ENCODE assay signal across 18 cellular contexts in genomic region chr17:45090711-45091110, GRCh38. TPM values are rescaled to one million over a fixed set of nuclear protein-coding genes. Genes with fewer than 3 reads are reported as not detected.
DNase-seq lines count a peak whose midpoint lies in the region; ATAC-seq, FAIRE-seq and TF ChIP-seq lines count a peak whose summit lies in the region.
"Had no signal": no experiment of that assay in that cellular context is flagged by ENCODE, and none has a peak within 500 bp of the region (broad histone marks: within the 10 kb centered on the region; RNA-seq: fewer than 3 reads in every experiment).

No MANE protein-coding gene starts in this region.

- H2AFZ ChIP-seq in HepG2 (ENCODE audit: low read length): no peak overlapping the region

- peaks cover 77% of the 10 kb centered on the region for H3K36me3 Mint-ChIP-seq in effector memory CD8-positive, alpha-beta T cell (ENCODE audit: insufficient read depth)

- H3K23ac ChIP-seq in mesendoderm (ENCODE audit: low read length): no peak overlapping the region

- no peak overlapping the region for H2BK15ac ChIP-seq in mesendoderm (replicated peaks; ENCODE audit: low read depth)

- H3K4me2 ChIP-seq in HepG2 (ENCODE audit: low read depth, low read length): no peak overlapping the region
- H3K4me2 ChIP-seq in mesendoderm (ENCODE audit: low read length): no peak overlapping the region

- no peak overlapping the region for H2BK5ac ChIP-seq in mesendoderm (ENCODE audit: low read length)

- no peak overlapping the region for H4K5ac ChIP-seq in mesendoderm (ENCODE audit: low read length)

- peaks cover 4% of the 10 kb centered on the region for H3K79me1 ChIP-seq in mesendoderm (ENCODE audit: low read length)

- TF ChIP-seq EP300 in HepG2 (IDR thresholded peaks at IDR 0.05; ENCODE audit: low read depth in 2 of 2, low read length in 2 of 2): no peak
- TF ChIP-seq EP300 in HepG2 (CRISPR knock-in tag; IDR thresholded peaks at IDR 0.05; ENCODE audit: borderline replicate concordance): no peak

- no TSS peak for BruUV-seq in HepG2 (replicated peaks; lab: Mats Ljungman, UMichigan)

- intact Hi-C loops in HepG2 (cut with micrococcal nuclease; ENCODE audit: unreplicated experiment) (loop anchor here (10.0 kb wide), 1 partner anchor 186 kb away; a partner anchor contains a TSS), right lobe of liver (cut with DNase I) (no loop called here), aorta (cut with DNase I) (no loop called here)

- ATAC-seq in HepG2 (no peak), right lobe of liver (no peak), aorta (ENCODE audit: low FRiP score) (no peak), GM19351 (IDR thresholded peaks at IDR 0.05; ENCODE audit: unreplicated experiment) (no peak)
- no peak for ATAC-seq in effector memory CD8-positive, alpha-beta T cell (replicated peaks)
- ATAC-seq: sciatic nerve had no signal

- H3K27ac ChIP-seq in HepG2 (ENCODE audit: extremely low read length, insufficient read depth, low read length) (no peak overlapping the region), right lobe of liver (no peak overlapping the region), mesendoderm (ENCODE audit: low read depth, low read length) (no peak overlapping the region), aorta (ENCODE audit: low read depth in 1 of 2, low read length in 2 of 2) (peak overlapping the region; percentile 23 to 61)

- H3K27me3 ChIP-seq in HepG2 (ENCODE audit: control insufficient read depth in 1 of 2, insufficient read depth in 2 of 2, low read length in 2 of 2) (no peaks in the 10 kb centered on the region), right lobe of liver (no peaks in the 10 kb centered on the region), mesendoderm (ENCODE audit: insufficient read depth, low read length, poor library complexity) (no peaks in the 10 kb centered on the region), aorta (ENCODE audit: control insufficient read depth in 1 of 2, insufficient read depth in 2 of 2, low read length in 1 of 2) (no peaks in the 10 kb centered on the region)

- H3K9ac ChIP-seq in HepG2 (ENCODE audit: insufficient read depth, low read depth, low read length) (no peak overlapping the region), mesendoderm (ENCODE audit: low read length) (no peak overlapping the region)

- H3K79me2 ChIP-seq in HepG2 (ENCODE audit: insufficient read depth, low read length): no peaks in the 10 kb centered on the region
- no peaks in the 10 kb centered on the region for H3K79me2 ChIP-seq in mesendoderm (ENCODE audit: control insufficient read depth, insufficient read depth, low read length)

- in situ Hi-C loops in HepG2 (cut with HindIII; ENCODE audit: extremely low pct_ligation_motif_present, low pct_unique_long_range_greater_than_20kb): no loop called here

- H3K4me3 Mint-ChIP-seq in effector memory CD8-positive, alpha-beta T cell: no peak overlapping the region
- H3K4me3 Mint-ChIP-seq: neural crest cell; stimulated activated naive CD8-positive, alpha-beta T cell treated with anti-CD3 and anti-CD28 coated beads, Interleukin-15, Interleukin-2, amounts not matched to agents 100 ng/mL and 50 ng/mL, for 24 hours had no signal

- H3K9me3 Mint-ChIP-seq in effector memory CD8-positive, alpha-beta T cell: no peaks in the 10 kb centered on the region
- H3K9me3 Mint-ChIP-seq: neural crest cell; stimulated activated naive CD8-positive, alpha-beta T cell treated with anti-CD3 and anti-CD28 coated beads, Interleukin-15, Interleukin-2, amounts not matched to agents 100 ng/mL and 50 ng/mL, for 24 hours had no signal

- FAIRE-seq in HepG2 (lab: Jason Lieb, UNC): no peak
- FAIRE-seq: TTC549 had no signal

- no peak overlapping the region for H3K18ac ChIP-seq in mesendoderm (ENCODE audit: low read length)

- no peak overlapping the region for H4K8ac ChIP-seq in mesendoderm (ENCODE audit: low read depth, low read length)

- TF ChIP-seq POLR2A in HepG2 (IDR thresholded peaks at IDR 0.05; ENCODE audit: insufficient read depth in 1 of 2, low read depth in 2 of 2, low read length in 2 of 2): no peak
- TF ChIP-seq POLR2A in right lobe of liver (IDR thresholded peaks at IDR 0.05): no peak

- H3K4ac ChIP-seq in mesendoderm (ENCODE audit: low read depth, low read length): no peak overlapping the region

- no peaks in the 10 kb centered on the region for H3K9me3 ChIP-seq in HepG2 (ENCODE audit: low read length)
- H3K9me3 ChIP-seq in right lobe of liver: no peaks in the 10 kb centered on the region
- no peaks in the 10 kb centered on the region for H3K9me3 ChIP-seq in aorta (ENCODE audit: control insufficient read depth, low read length)

- no peaks in the 10 kb centered on the region for H3K27me3 Mint-ChIP-seq in effector memory CD8-positive, alpha-beta T cell
- H3K27me3 Mint-ChIP-seq: stimulated activated naive CD8-positive, alpha-beta T cell treated with anti-CD3 and anti-CD28 coated beads, Interleukin-15, Interleukin-2, amounts not matched to agents 100 ng/mL and 50 ng/mL, for 24 hours had no signal

- no peak for DNase-seq in HepG2 (ENCODE audit: low spot score)
- no peak for DNase-seq in right lobe of liver
- DNase-seq in effector memory CD8-positive, alpha-beta T cell: no peak
- DNase-seq in mesendoderm: peak; percentile 44
- no peak for DNase-seq in aorta
- DNase-seq in NCI-H510A treated with DMSO at 0.1 percent for 48 hours (lab: John Stamatoyannopoulos, UW): no peak
- no peak for DNase-seq in foreskin melanocyte
- DNase-seq: ACHN; activated gamma-delta T cell treated with Interleukin-2 at 50 U/mL for 16 hours; MV-4-11; NCI-H2171 treated with DMSO at 0.1 percent for 48 hours; NK-92 treated with Interleukin-12 subunit alpha and Interleukin-12 subunit beta, amount 100 ng/mL, for 24 hours had no signal

- H4K20me1 ChIP-seq in HepG2 (ENCODE audit: insufficient read depth, low read length): no peaks in the 10 kb centered on the region

- H3K4me1 ChIP-seq in HepG2 (ENCODE audit: insufficient read depth, low read length): peaks cover 41% of the 10 kb centered on the region
- peaks cover 0 to 69% (median 31%) of the 10 kb centered on the region in 4 donors for H3K4me1 ChIP-seq in right lobe of liver
- H3K4me1 ChIP-seq in mesendoderm (ENCODE audit: control insufficient read depth, low read depth, low read length): no peaks in the 10 kb centered on the region
- H3K4me1 ChIP-seq in aorta (ENCODE audit: control insufficient read depth in 1 of 2, insufficient read depth in 2 of 2, low read length in 2 of 2): peaks cover 2 to 5% of the 10 kb centered on the region in 2 donors

- H3K36me3 ChIP-seq in HepG2 (replicated peaks in 1 of 2; ENCODE audit: control insufficient read depth in 1 of 2, insufficient read depth in 2 of 2, low read length in 2 of 2) (peaks cover 43 to 85% of the 10 kb centered on the region in 2 experiments), right lobe of liver (peaks cover 0 to 50% (median 10%) of the 10 kb centered on the region in 4 donors), mesendoderm (ENCODE audit: control insufficient read depth, insufficient read depth, low read length) (peaks cover 17% of the 10 kb centered on the region), aorta (ENCODE audit: control insufficient read depth in 1 of 2, insufficient read depth in 2 of 2, low read length in 1 of 2) (peaks cover 0 to 2% of the 10 kb centered on the region in 2 donors)

- TF ChIP-seq CTCF in HepG2 (CRISPR knock-in tag; IDR thresholded peaks at IDR 0.05) (no peak), right lobe of liver (IDR thresholded peaks at IDR 0.05) (no peak)

- H2BK120ac ChIP-seq in mesendoderm (ENCODE audit: low read depth, low read length): no peak overlapping the region

- peak overlapping the region; percentile 32 to 51 for H3K27ac Mint-ChIP-seq in effector memory CD8-positive, alpha-beta T cell
- H3K27ac Mint-ChIP-seq: stimulated activated naive CD8-positive, alpha-beta T cell treated with anti-CD3 and anti-CD28 coated beads, Interleukin-15, Interleukin-2, amounts not matched to agents 100 ng/mL and 50 ng/mL, for 24 hours had no signal

- CTCF ChIA-PET in HepG2 (lab: Yijun Ruan, JAX; ENCODE audit: low intra/inter-chr PET ratio, low total read pairs): no interaction called here

- no peaks in the 10 kb centered on the region for H3K4me1 Mint-ChIP-seq in effector memory CD8-positive, alpha-beta T cell (ENCODE audit: low read depth in 2 of 2)
- H3K4me1 Mint-ChIP-seq: neural crest cell had no signal

- no peak overlapping the region for H2AK5ac ChIP-seq in mesendoderm (ENCODE audit: low read length)

- POLR2A ChIA-PET in HepG2 (lab: Yijun Ruan, JAX): interaction anchor here (0.6 to 0.8 kb wide), 2 partner anchors 29 to 705 kb away, joined by 3 read pairs; no protein-coding TSS in a partner anchor

- no peak for TF ChIP-seq RAD21 in HepG2 (CRISPR knock-in tag; IDR thresholded peaks at IDR 0.05)

- H3K4me3 ChIP-seq in HepG2 (replicated peaks in 1 of 3; ENCODE audit: insufficient read depth in 1 of 3, low read depth in 2 of 3, low read length in 3 of 3) (no peak overlapping the region), right lobe of liver (no peak overlapping the region), mesendoderm (ENCODE audit: low read length) (no peak overlapping the region), aorta (ENCODE audit: low read length in 2 of 2) (no peak overlapping the region)
- H3K4me3 ChIP-seq: lung had no signal

- WGBS in HepG2 (ENCODE audit: low lambda C conversion rate): 89% methylated on average over 2 of the region's 3 CpGs
- 90% methylated on average over 3 of the region's 3 CpGs for WGBS in right lobe of liver (ENCODE audit: insufficient coverage, low coverage, low lambda C conversion rate, missing lambda C conversion rate)
- WGBS in mesendoderm (ENCODE audit: extremely low coverage, insufficient coverage, low lambda C conversion rate): no CpG with 5 or more reads among the region's 3 CpGs
- 67 to 81% methylated on average over 3 of the region's 3 CpGs for WGBS in aorta, 2 donors

- H3K56ac ChIP-seq in mesendoderm (ENCODE audit: low read length): no peak overlapping the region

RNA-seq across cellular contexts. Expression of gene NMT1, which starts 29.6 kb away (rescaled TPM):
- total RNA-seq in HepG2 (2016; rRNA removed; fragmentation: Illumina TruSeq; extraction: Trizol) (142 and 194 TPM in 2 replicates), right lobe of liver (10 to 100 TPM; 50.8 to 76.7 (median 72.0) TPM), aorta (100 to 1,000 TPM; 103 to 104 TPM)
- total RNA-seq in HepG2 (2016; cell fraction: cytosol; rRNA removed; fragmentation: Illumina TruSeq; extraction: Trizol; ENCODE audit: low read depth): 26.5 and 28.3 TPM in 2 replicates
- total RNA-seq in HepG2 (2016; cell fraction: insoluble cytoplasmic fraction; rRNA removed; fragmentation: Illumina TruSeq; extraction: Trizol): 140 and 195 TPM in 2 replicates
- 38.6 and 40.6 TPM in 2 replicates for total RNA-seq in HepG2 (2016; cell fraction: membrane; rRNA removed; fragmentation: Illumina TruSeq; extraction: Trizol)
- 107 and 123 TPM in 2 replicates for total RNA-seq in HepG2 (2016; cell fraction: nucleus; rRNA removed; fragmentation: Illumina TruSeq; extraction: Trizol)
- polyA plus RNA-seq in HepG2 (2011; rRNA removed) (71.9 and 75.7 TPM in 2 replicates), aorta (100 to 1,000 TPM in 1 of 2 donors, 10 to 100 TPM in 1; 33.8 to 124 TPM)
- polyA plus RNA-seq in HepG2 (2011; cell fraction: cytosol; rRNA removed): 38.6 and 40.9 TPM in 2 replicates
- 44.4 and 51.3 TPM in 2 replicates for polyA plus RNA-seq in HepG2 (2011; cell fraction: nucleus; rRNA removed)
- 109 and 117 TPM in 2 replicates for polyA plus RNA-seq in HepG2 (2012)
- 13.3 and 16.4 TPM in 2 replicates for polyA plus RNA-seq in HepG2 (2016; cell fraction: cytosol; fragmentation: Illumina TruSeq; extraction: Trizol; ENCODE audit: low read depth)
- polyA plus RNA-seq in HepG2 (2016; cell fraction: insoluble cytoplasmic fraction; fragmentation: Illumina TruSeq; extraction: Trizol; ENCODE audit: low read depth): 189 and 216 TPM in 2 replicates
- 22.9 and 24.5 TPM in 2 replicates for polyA plus RNA-seq in HepG2 (2016; cell fraction: membrane; fragmentation: Illumina TruSeq; extraction: Trizol; ENCODE audit: low read depth)
- polyA plus RNA-seq in HepG2 (2016; cell fraction: nucleus; fragmentation: Illumina TruSeq; extraction: Trizol; ENCODE audit: insufficient read depth, low read depth): 111 and 125 TPM in 2 replicates
- 63.5 and 95.4 TPM in 2 replicates for polyA minus RNA-seq in HepG2 (2011; rRNA and poly(A)+ RNA removed; ENCODE audit: low replicate concordance)
- 254 and 276 TPM in 2 replicates for polyA minus RNA-seq in HepG2 (2011; cell fraction: cytosol; rRNA and poly(A)+ RNA removed)
- polyA minus RNA-seq in HepG2 (2011; cell fraction: nucleus; rRNA and poly(A)+ RNA removed): 44.7 and 70.7 TPM in 2 replicates
- polyA plus RNA-seq in mesendoderm (2013, experiment 1 of 2): 126 TPM
- polyA plus RNA-seq in mesendoderm (2013, experiment 2 of 2): 128 TPM

RNA-seq across cellular contexts. Expression of gene DCAKD, which starts 39.3 kb away (rescaled TPM):
- total RNA-seq in HepG2 (2016; rRNA removed; fragmentation: Illumina TruSeq; extraction: Trizol) (29.2 and 31.1 TPM in 2 replicates), right lobe of liver (10 to 100 TPM; 13.2 to 20.6 (median 16.6) TPM), aorta (10 to 100 TPM; 22.7 to 33.1 TPM)
- total RNA-seq in HepG2 (2016; cell fraction: cytosol; rRNA removed; fragmentation: Illumina TruSeq; extraction: Trizol; ENCODE audit: low read depth): 17.8 and 18.9 TPM in 2 replicates
- total RNA-seq in HepG2 (2016; cell fraction: insoluble cytoplasmic fraction; rRNA removed; fragmentation: Illumina TruSeq; extraction: Trizol): 29.3 and 30.4 TPM in 2 replicates
- 31.0 and 36.7 TPM in 2 replicates for total RNA-seq in HepG2 (2016; cell fraction: membrane; rRNA removed; fragmentation: Illumina TruSeq; extraction: Trizol)
- total RNA-seq in HepG2 (2016; cell fraction: nucleus; rRNA removed; fragmentation: Illumina TruSeq; extraction: Trizol): 13.3 and 14.3 TPM in 2 replicates
- polyA plus RNA-seq in HepG2 (2011; rRNA removed) (25.9 and 30.2 TPM in 2 replicates), aorta (10 to 100 TPM; 14.5 to 20.1 TPM)
- polyA plus RNA-seq in HepG2 (2011; cell fraction: cytosol; rRNA removed): 27.0 and 35.9 TPM in 2 replicates
- 35.9 and 42.1 TPM in 2 replicates for polyA plus RNA-seq in HepG2 (2011; cell fraction: nucleus; rRNA removed)
- polyA plus RNA-seq in HepG2 (2012): 21.9 and 25.6 TPM in 2 replicates
- 14.2 and 18.1 TPM in 2 replicates for polyA plus RNA-seq in HepG2 (2016; cell fraction: cytosol; fragmentation: Illumina TruSeq; extraction: Trizol; ENCODE audit: low read depth)
- 30.0 and 35.6 TPM in 2 replicates for polyA plus RNA-seq in HepG2 (2016; cell fraction: insoluble cytoplasmic fraction; fragmentation: Illumina TruSeq; extraction: Trizol; ENCODE audit: low read depth)
- polyA plus RNA-seq in HepG2 (2016; cell fraction: membrane; fragmentation: Illumina TruSeq; extraction: Trizol; ENCODE audit: low read depth): 26.8 and 28.1 TPM in 2 replicates
- polyA plus RNA-seq in HepG2 (2016; cell fraction: nucleus; fragmentation: Illumina TruSeq; extraction: Trizol; ENCODE audit: insufficient read depth, low read depth): 28.5 and 31.2 TPM in 2 replicates
- 34.7 and 107 TPM in 2 replicates for polyA minus RNA-seq in HepG2 (2011; rRNA and poly(A)+ RNA removed; ENCODE audit: low replicate concordance)
- polyA minus RNA-seq in HepG2 (2011; cell fraction: cytosol; rRNA and poly(A)+ RNA removed): 36.1 and 39.1 TPM in 2 replicates
- 14.9 and 19.5 TPM in 2 replicates for polyA minus RNA-seq in HepG2 (2011; cell fraction: nucleus; rRNA and poly(A)+ RNA removed)
- 21.9 TPM for polyA plus RNA-seq in mesendoderm (2013, experiment 1 of 2)
- polyA plus RNA-seq in mesendoderm (2013, experiment 2 of 2): 22.4 TPM

RNA-seq across cellular contexts. Expression of gene PLCD3, which starts 41.6 kb away (rescaled TPM):
- 5.5 and 11.3 TPM in 2 replicates for total RNA-seq in HepG2 (2016; rRNA removed; fragmentation: Illumina TruSeq; extraction: Trizol)
- total RNA-seq in HepG2 (2016; cell fraction: cytosol; rRNA removed; fragmentation: Illumina TruSeq; extraction: Trizol; ENCODE audit: low read depth): 5.6 and 8.7 TPM in 2 replicates
- total RNA-seq in HepG2 (2016; cell fraction: insoluble cytoplasmic fraction; rRNA removed; fragmentation: Illumina TruSeq; extraction: Trizol): 6.2 and 9.4 TPM in 2 replicates
- total RNA-seq in HepG2 (2016; cell fraction: membrane; rRNA removed; fragmentation: Illumina TruSeq; extraction: Trizol): 23.5 and 28.9 TPM in 2 replicates
- 4.2 and 4.3 TPM in 2 replicates for total RNA-seq in HepG2 (2016; cell fraction: nucleus; rRNA removed; fragmentation: Illumina TruSeq; extraction: Trizol)
- 39.1 and 46.1 TPM in 2 replicates for polyA plus RNA-seq in HepG2 (2011; rRNA removed)
- polyA plus RNA-seq in HepG2 (2011; cell fraction: cytosol; rRNA removed): 28.6 and 40.9 TPM in 2 replicates
- 37.4 and 43.6 TPM in 2 replicates for polyA plus RNA-seq in HepG2 (2011; cell fraction: nucleus; rRNA removed)
- polyA plus RNA-seq in HepG2 (2012): 8.5 and 22.4 TPM in 2 replicates
- 17.4 and 19.5 TPM in 2 replicates for polyA plus RNA-seq in HepG2 (2016; cell fraction: cytosol; fragmentation: Illumina TruSeq; extraction: Trizol; ENCODE audit: low read depth)
- polyA plus RNA-seq in HepG2 (2016; cell fraction: insoluble cytoplasmic fraction; fragmentation: Illumina TruSeq; extraction: Trizol; ENCODE audit: low read depth): 14.0 and 24.9 TPM in 2 replicates
- 30.5 and 46.5 TPM in 2 replicates for polyA plus RNA-seq in HepG2 (2016; cell fraction: membrane; fragmentation: Illumina TruSeq; extraction: Trizol; ENCODE audit: low read depth)
- polyA plus RNA-seq in HepG2 (2016; cell fraction: nucleus; fragmentation: Illumina TruSeq; extraction: Trizol; ENCODE audit: insufficient read depth, low read depth): 24.9 and 28.4 TPM in 2 replicates
- 68.8 and 256 TPM in 2 replicates for polyA minus RNA-seq in HepG2 (2011; rRNA and poly(A)+ RNA removed; ENCODE audit: low replicate concordance)
- polyA minus RNA-seq in HepG2 (2011; cell fraction: cytosol; rRNA and poly(A)+ RNA removed): 26.0 and 39.9 TPM in 2 replicates
- polyA minus RNA-seq in HepG2 (2011; cell fraction: nucleus; rRNA and poly(A)+ RNA removed): 13.4 and 15.7 TPM in 2 replicates
- 10 to 100 TPM in 1 of 6 experiments, 1 to 10 TPM in 5; 2.0 to 26.4 (median 3.0) TPM for total RNA-seq in right lobe of liver
- 14.9 TPM for polyA plus RNA-seq in mesendoderm (2013, experiment 1 of 2)
- 14.1 TPM for polyA plus RNA-seq in mesendoderm (2013, experiment 2 of 2)
- total RNA-seq in aorta: 10 to 100 TPM; 94.6 to 97.4 TPM
- 10 to 100 TPM; 22.8 to 93.8 TPM for polyA plus RNA-seq in aorta

RNA-seq across cellular contexts. Expression of gene ACBD4, which starts 44.8 kb away (rescaled TPM):
- 8.8 and 16.1 TPM in 2 replicates for total RNA-seq in HepG2 (2016; rRNA removed; fragmentation: Illumina TruSeq; extraction: Trizol)
- 8.0 and 13.0 TPM in 2 replicates for total RNA-seq in HepG2 (2016; cell fraction: cytosol; rRNA removed; fragmentation: Illumina TruSeq; extraction: Trizol; ENCODE audit: low read depth)
- total RNA-seq in HepG2 (2016; cell fraction: insoluble cytoplasmic fraction; rRNA removed; fragmentation: Illumina TruSeq; extraction: Trizol): 9.5 and 14.6 TPM in 2 replicates
- 12.4 and 18.3 TPM in 2 replicates for total RNA-seq in HepG2 (2016; cell fraction: membrane; rRNA removed; fragmentation: Illumina TruSeq; extraction: Trizol)
- 15.2 and 17.1 TPM in 2 replicates for total RNA-seq in HepG2 (2016; cell fraction: nucleus; rRNA removed; fragmentation: Illumina TruSeq; extraction: Trizol)
- polyA plus RNA-seq in HepG2 (2011; rRNA removed): 26.9 and 34.1 TPM in 2 replicates
- 12.2 and 17.4 TPM in 2 replicates for polyA plus RNA-seq in HepG2 (2011; cell fraction: cytosol; rRNA removed)
- polyA plus RNA-seq in HepG2 (2011; cell fraction: nucleus; rRNA removed): 71.5 and 77.5 TPM in 2 replicates
- polyA plus RNA-seq in HepG2 (2012): 16.9 and 20.5 TPM in 2 replicates
- 9.2 and 14.3 TPM in 2 replicates for polyA plus RNA-seq in HepG2 (2016; cell fraction: cytosol; fragmentation: Illumina TruSeq; extraction: Trizol; ENCODE audit: low read depth)
- 9.9 and 13.7 TPM in 2 replicates for polyA plus RNA-seq in HepG2 (2016; cell fraction: insoluble cytoplasmic fraction; fragmentation: Illumina TruSeq; extraction: Trizol; ENCODE audit: low read depth)
- polyA plus RNA-seq in HepG2 (2016; cell fraction: membrane; fragmentation: Illumina TruSeq; extraction: Trizol; ENCODE audit: low read depth): 10.5 and 15.2 TPM in 2 replicates
- 36.2 and 39.6 TPM in 2 replicates for polyA plus RNA-seq in HepG2 (2016; cell fraction: nucleus; fragmentation: Illumina TruSeq; extraction: Trizol; ENCODE audit: insufficient read depth, low read depth)
- 6.9 and 21.9 TPM in 2 replicates for polyA minus RNA-seq in HepG2 (2011; rRNA and poly(A)+ RNA removed; ENCODE audit: low replicate concordance)
- 8.3 and 8.4 TPM in 2 replicates for polyA minus RNA-seq in HepG2 (2011; cell fraction: cytosol; rRNA and poly(A)+ RNA removed)
- polyA minus RNA-seq in HepG2 (2011; cell fraction: nucleus; rRNA and poly(A)+ RNA removed): 26.9 and 36.2 TPM in 2 replicates
- total RNA-seq in right lobe of liver: 10 to 100 TPM; 24.0 to 78.9 (median 56.9) TPM
- polyA plus RNA-seq in mesendoderm (2013, experiment 1 of 2): 1.4 TPM
- polyA plus RNA-seq in mesendoderm (2013, experiment 2 of 2): 1.3 TPM
- total RNA-seq in aorta: 10 to 100 TPM; 16.1 to 23.4 TPM
- polyA plus RNA-seq in aorta: 10 to 100 TPM; 68.6 to 69.7 TPM

RNA-seq across cellular contexts. Expression of gene HEXIM1, which starts 57.6 kb away (rescaled TPM):
- total RNA-seq in HepG2 (2016; rRNA removed; fragmentation: Illumina TruSeq; extraction: Trizol) (10.5 and 14.8 TPM in 2 replicates), right lobe of liver (10 to 100 TPM; 14.0 to 27.1 (median 19.6) TPM), aorta (10 to 100 TPM; 48.7 to 64.0 TPM)
- total RNA-seq in HepG2 (2016; cell fraction: cytosol; rRNA removed; fragmentation: Illumina TruSeq; extraction: Trizol; ENCODE audit: low read depth): 2.7 and 3.3 TPM in 2 replicates
- total RNA-seq in HepG2 (2016; cell fraction: insoluble cytoplasmic fraction; rRNA removed; fragmentation: Illumina TruSeq; extraction: Trizol): 11.7 and 13.0 TPM in 2 replicates
- 8.9 and 9.5 TPM in 2 replicates for total RNA-seq in HepG2 (2016; cell fraction: membrane; rRNA removed; fragmentation: Illumina TruSeq; extraction: Trizol)
- total RNA-seq in HepG2 (2016; cell fraction: nucleus; rRNA removed; fragmentation: Illumina TruSeq; extraction: Trizol): 13.8 and 14.0 TPM in 2 replicates
- polyA plus RNA-seq in HepG2 (2011; rRNA removed) (16.3 and 16.6 TPM in 2 replicates), aorta (10 to 100 TPM; 40.8 to 62.6 TPM)
- 13.7 and 14.0 TPM in 2 replicates for polyA plus RNA-seq in HepG2 (2011; cell fraction: cytosol; rRNA removed)
- 34.1 and 37.3 TPM in 2 replicates for polyA plus RNA-seq in HepG2 (2011; cell fraction: nucleus; rRNA removed)
- 17.5 and 20.8 TPM in 2 replicates for polyA plus RNA-seq in HepG2 (2012)
- 2.7 and 3.3 TPM in 2 replicates for polyA plus RNA-seq in HepG2 (2016; cell fraction: cytosol; fragmentation: Illumina TruSeq; extraction: Trizol; ENCODE audit: low read depth)
- 36.1 and 41.5 TPM in 2 replicates for polyA plus RNA-seq in HepG2 (2016; cell fraction: insoluble cytoplasmic fraction; fragmentation: Illumina TruSeq; extraction: Trizol; ENCODE audit: low read depth)
- 10.3 and 12.9 TPM in 2 replicates for polyA plus RNA-seq in HepG2 (2016; cell fraction: membrane; fragmentation: Illumina TruSeq; extraction: Trizol; ENCODE audit: low read depth)
- 51.0 and 51.8 TPM in 2 replicates for polyA plus RNA-seq in HepG2 (2016; cell fraction: nucleus; fragmentation: Illumina TruSeq; extraction: Trizol; ENCODE audit: insufficient read depth, low read depth)
- 8.8 and 11.0 TPM in 2 replicates for polyA minus RNA-seq in HepG2 (2011; rRNA and poly(A)+ RNA removed; ENCODE audit: low replicate concordance)
- polyA minus RNA-seq in HepG2 (2011; cell fraction: cytosol; rRNA and poly(A)+ RNA removed): 10.7 and 11.5 TPM in 2 replicates
- polyA minus RNA-seq in HepG2 (2011; cell fraction: nucleus; rRNA and poly(A)+ RNA removed): 17.1 and 27.5 TPM in 2 replicates
- polyA plus RNA-seq in mesendoderm (2013, experiment 1 of 2): 20.9 TPM
- 20.6 TPM for polyA plus RNA-seq in mesendoderm (2013, experiment 2 of 2)

Comparison
In these comparisons a context has a peak if more than half of its experiments do, and no peak if none do; other contexts are left out.
1. H3K27ac ChIP-seq: peak in aorta (2 of 2); none in HepG2 (single experiment), right lobe of liver (0 of 3) and mesendoderm (single experiment).